In the genomic region with DNA sequence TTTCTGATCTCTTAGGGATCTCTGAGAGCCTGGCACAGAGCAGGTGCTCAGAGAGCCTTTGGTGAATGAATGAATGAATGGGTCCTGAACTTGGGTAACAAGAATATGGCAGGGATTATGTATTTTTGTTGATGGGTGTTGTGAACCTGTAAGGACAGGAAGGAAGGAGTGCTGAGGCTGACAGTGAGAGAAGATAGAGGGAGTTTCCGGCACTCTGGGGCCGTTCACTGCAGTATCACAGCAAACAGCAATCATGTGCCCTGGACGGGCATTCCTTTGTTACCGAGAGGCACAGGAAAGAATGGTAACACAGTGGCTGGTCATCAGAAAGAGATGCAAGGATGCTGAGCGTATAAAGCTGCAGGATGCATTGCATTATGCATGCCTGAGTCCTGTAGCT, we compare ENCODE assay signal across 17 cellular contexts.
DNase-seq lines count a peak whose midpoint lies in the region; ATAC-seq and TF ChIP-seq lines count a peak whose summit lies in the region.
"Had no signal": no experiment of that assay in that cellular context is flagged by ENCODE, and none has a peak within 500 bp of the region (broad histone marks: within the 10 kb centered on the region; RNA-seq: fewer than 3 reads in every experiment).

No MANE protein-coding gene starts in this region.

- H3K4me3 Mint-ChIP-seq in activated naive CD8-positive, alpha-beta T cell: no peak overlapping the region
- H3K4me3 Mint-ChIP-seq in activated naive CD8-positive, alpha-beta T cell treated with anti-CD3 and anti-CD28 coated beads, Interleukin-2, amount 50 U/mL, for 24 hours: no peak overlapping the region
- no peak overlapping the region for H3K4me3 Mint-ChIP-seq in activated CD4-positive, alpha-beta memory T cell treated with anti-CD3 and anti-CD28 coated beads, Interleukin-2, amount 10 ng/mL, durations not matched to agents 7 days and 5 days
- peak overlapping the region; percentile 6 to 61 (median 36) for H3K4me3 Mint-ChIP-seq in naive thymus-derived CD4-positive, alpha-beta T cell

- no peaks in the 10 kb centered on the region for H3K79me2 ChIP-seq in osteoblast (ENCODE audit: insufficient read depth, low read length)

- H3K9me3 Mint-ChIP-seq in activated naive CD8-positive, alpha-beta T cell (ENCODE audit: low read depth): peaks cover 10% of the 10 kb centered on the region
- peaks cover 9% of the 10 kb centered on the region for H3K9me3 Mint-ChIP-seq in activated naive CD8-positive, alpha-beta T cell treated with anti-CD3 and anti-CD28 coated beads, Interleukin-2, amount 50 U/mL, for 24 hours
- H3K9me3 Mint-ChIP-seq in activated CD4-positive, alpha-beta memory T cell treated with anti-CD3 and anti-CD28 coated beads, Interleukin-2, amount 10 ng/mL, durations not matched to agents 7 days and 5 days: peaks cover 1% of the 10 kb centered on the region
- peaks cover 0 to 22% (median 6%) of the 10 kb centered on the region in 11 donors for H3K9me3 Mint-ChIP-seq in naive thymus-derived CD4-positive, alpha-beta T cell

- no peak overlapping the region for H3K27ac ChIP-seq in naive thymus-derived CD4-positive, alpha-beta T cell (ENCODE audit: low read depth, low read length)
- peak overlapping the region; percentile 81 for H3K27ac ChIP-seq in stomach smooth muscle (ENCODE audit: low read length)
- no peak overlapping the region for H3K27ac ChIP-seq in osteoblast (ENCODE audit: low read depth, low read length)
- H3K27ac ChIP-seq: heart right ventricle, ovary, thyroid gland had no signal

- no peak overlapping the region for H3K9ac ChIP-seq in stomach smooth muscle (ENCODE audit: low read length in 2 of 2)

- H3K27me3 Mint-ChIP-seq in activated naive CD8-positive, alpha-beta T cell: no peaks in the 10 kb centered on the region
- H3K27me3 Mint-ChIP-seq in activated naive CD8-positive, alpha-beta T cell treated with anti-CD3 and anti-CD28 coated beads, Interleukin-2, amount 50 U/mL, for 24 hours: no peaks in the 10 kb centered on the region
- H3K27me3 Mint-ChIP-seq in activated CD4-positive, alpha-beta memory T cell treated with anti-CD3 and anti-CD28 coated beads, Interleukin-2, amount 10 ng/mL, durations not matched to agents 7 days and 5 days: peaks cover 3% of the 10 kb centered on the region
- peaks cover 0 to 2% (median 0%) of the 10 kb centered on the region in 5 donors for H3K27me3 Mint-ChIP-seq in naive thymus-derived CD4-positive, alpha-beta T cell

- ATAC-seq in activated naive CD8-positive, alpha-beta T cell treated with anti-CD3 and anti-CD28 coated beads, Interleukin-2, amount 50 U/mL, for 24 hours: no peak
- ATAC-seq in naive thymus-derived CD4-positive, alpha-beta T cell: peak; percentile 73
- no peak for ATAC-seq in HG03108 (IDR thresholded peaks at IDR 0.05; ENCODE audit: unreplicated experiment)
- ATAC-seq: heart right ventricle, mucosa of descending colon, sciatic nerve had no signal

- peaks cover 0 to 13% of the 10 kb centered on the region in 2 donors for H3K4me1 ChIP-seq in naive thymus-derived CD4-positive, alpha-beta T cell (ENCODE audit: control insufficient read depth in 2 of 2, insufficient read depth in 2 of 2, low read length in 2 of 2)
- peaks cover 49% of the 10 kb centered on the region for H3K4me1 ChIP-seq in stomach smooth muscle (ENCODE audit: control insufficient read depth, insufficient read depth, low read length)
- H3K4me1 ChIP-seq in osteoblast (ENCODE audit: insufficient read depth, low read length): peaks cover 12% of the 10 kb centered on the region

- CTCF ChIA-PET in activated CD4-positive, alpha-beta memory T cell treated with anti-CD3 and anti-CD28 coated beads, Interleukin-2, amount 10 ng/mL, durations not matched to agents 7 days and 5 days (lab: Charles Lee): no interaction called here
- CTCF ChIA-PET in naive thymus-derived CD4-positive, alpha-beta T cell (lab: Charles Lee): interaction anchor here (1.7 kb wide), 1 partner anchor 16 kb away, joined by 6 read pairs; no protein-coding TSS in a partner anchor

- H2AFZ ChIP-seq in osteoblast (ENCODE audit: low read length): no peak overlapping the region

- H3K9me3 ChIP-seq in naive thymus-derived CD4-positive, alpha-beta T cell (ENCODE audit: control insufficient read depth in 2 of 3, low read length in 3 of 3): no peaks in the 10 kb centered on the region
- no peaks in the 10 kb centered on the region for H3K9me3 ChIP-seq in stomach smooth muscle (ENCODE audit: control insufficient read depth in 2 of 2, low read length in 2 of 2)
- no peaks in the 10 kb centered on the region for H3K9me3 ChIP-seq in osteoblast (ENCODE audit: low read depth, low read length)
- H3K9me3 ChIP-seq: ovary, thyroid gland had no signal

- H3K4me2 ChIP-seq in osteoblast (ENCODE audit: insufficient read depth, low read length): no peak overlapping the region

- no peak for DNase-seq in activated naive CD8-positive, alpha-beta T cell treated with anti-CD3 and anti-CD28 coated beads, Interleukin-2, amount 50 U/mL, for 24 hours
- DNase-seq in activated CD4-positive, alpha-beta memory T cell treated with anti-CD3 and anti-CD28 coated beads, Interleukin-2, amount 10 ng/mL, durations not matched to agents 7 days and 5 days: no peak
- peak in 3 of 9 donors; percentile 13 to 28 (median 13) for DNase-seq in naive thymus-derived CD4-positive, alpha-beta T cell
- no peak for DNase-seq in osteoblast (ENCODE audit: insufficient read length, low spot score, missing footprints)
- DNase-seq in NCI-H2227 treated with DMSO at 0.1 percent for 48 hours (lab: John Stamatoyannopoulos, UW): no peak
- DNase-seq: activated CD4-positive, alpha-beta T cell treated with anti-CD3 and anti-CD28 coated beads for 1 hour; heart right ventricle; MG63; mucosa of descending colon; NCI-H1417 treated with DMSO at 0.1 percent for 48 hours; NCI-H524; ovary; thyroid gland had no signal

- H3K27me3 ChIP-seq in naive thymus-derived CD4-positive, alpha-beta T cell (ENCODE audit: control insufficient read depth in 2 of 2, insufficient read depth in 2 of 2, low read length in 2 of 2): no peaks in the 10 kb centered on the region
- H3K27me3 ChIP-seq in stomach smooth muscle (ENCODE audit: control insufficient read depth in 1 of 2, insufficient read depth in 2 of 2, low read length in 2 of 2) (no peaks in the 10 kb centered on the region), osteoblast (ENCODE audit: insufficient read depth, low read length) (peaks cover 3% of the 10 kb centered on the region)
- H3K27me3 ChIP-seq: heart right ventricle, MG63, ovary, thyroid gland had no signal

- POLR2A ChIA-PET in activated CD4-positive, alpha-beta memory T cell treated with anti-CD3 and anti-CD28 coated beads, Interleukin-2, amount 10 ng/mL, durations not matched to agents 7 days and 5 days (lab: Charles Lee): no interaction called here
- POLR2A ChIA-PET in naive thymus-derived CD4-positive, alpha-beta T cell (lab: Charles Lee): interaction anchor here (0.9 to 1.0 kb wide), 2 partner anchors 18 to 20 kb away, joined by 3 to 5 read pairs; no protein-coding TSS in a partner anchor

- H3K36me3 ChIP-seq in naive thymus-derived CD4-positive, alpha-beta T cell (ENCODE audit: control insufficient read depth in 2 of 3, insufficient read depth in 3 of 3, low read length in 3 of 3): no peaks in the 10 kb centered on the region
- H3K36me3 ChIP-seq in stomach smooth muscle (ENCODE audit: control insufficient read depth in 2 of 2, insufficient read depth in 2 of 2, low read length in 2 of 2): no peaks in the 10 kb centered on the region
- H3K36me3 ChIP-seq in osteoblast (ENCODE audit: insufficient read depth, low read length): no peaks in the 10 kb centered on the region
- H3K36me3 ChIP-seq: heart right ventricle, MG63, ovary, thyroid gland had no signal

- TF ChIP-seq CTCF in osteoblast (IDR thresholded peaks at IDR 0.05; ENCODE audit: extremely low read depth, low read depth, low read length): no peak

- H3K27ac Mint-ChIP-seq in activated naive CD8-positive, alpha-beta T cell: peak overlapping the region; percentile 76
- H3K27ac Mint-ChIP-seq in activated naive CD8-positive, alpha-beta T cell treated with anti-CD3 and anti-CD28 coated beads, Interleukin-2, amount 50 U/mL, for 24 hours: no peak overlapping the region
- H3K27ac Mint-ChIP-seq in activated CD4-positive, alpha-beta memory T cell treated with anti-CD3 and anti-CD28 coated beads, Interleukin-2, amount 10 ng/mL, durations not matched to agents 7 days and 5 days: peak overlapping the region; percentile 4
- peak overlapping the region; percentile 0 to 79 (median 60) for H3K27ac Mint-ChIP-seq in naive thymus-derived CD4-positive, alpha-beta T cell

- peaks cover 18% of the 10 kb centered on the region for H3K4me1 Mint-ChIP-seq in activated naive CD8-positive, alpha-beta T cell (ENCODE audit: low read depth)
- H3K4me1 Mint-ChIP-seq in activated naive CD8-positive, alpha-beta T cell treated with anti-CD3 and anti-CD28 coated beads, Interleukin-2, amount 50 U/mL, for 24 hours: no peaks in the 10 kb centered on the region
- peaks cover 7% of the 10 kb centered on the region for H3K4me1 Mint-ChIP-seq in activated CD4-positive, alpha-beta memory T cell treated with anti-CD3 and anti-CD28 coated beads, Interleukin-2, amount 10 ng/mL, durations not matched to agents 7 days and 5 days
- H3K4me1 Mint-ChIP-seq in naive thymus-derived CD4-positive, alpha-beta T cell: peaks cover 13 to 33% (median 23%) of the 10 kb centered on the region in 7 donors

- no peaks in the 10 kb centered on the region for H3K36me3 Mint-ChIP-seq in activated naive CD8-positive, alpha-beta T cell
- H3K36me3 Mint-ChIP-seq in activated naive CD8-positive, alpha-beta T cell treated with anti-CD3 and anti-CD28 coated beads, Interleukin-2, amount 50 U/mL, for 24 hours (ENCODE audit: low read depth): no peaks in the 10 kb centered on the region
- H3K36me3 Mint-ChIP-seq in activated CD4-positive, alpha-beta memory T cell treated with anti-CD3 and anti-CD28 coated beads, Interleukin-2, amount 10 ng/mL, durations not matched to agents 7 days and 5 days (ENCODE audit: low read depth): no peaks in the 10 kb centered on the region
- H3K36me3 Mint-ChIP-seq in naive thymus-derived CD4-positive, alpha-beta T cell: peaks cover 0 to 10% (median 3%) of the 10 kb centered on the region in 5 donors

- H3K4me3 ChIP-seq in naive thymus-derived CD4-positive, alpha-beta T cell (ENCODE audit: low read length): no peak overlapping the region
- H3K4me3 ChIP-seq in stomach smooth muscle (ENCODE audit: low read length in 2 of 2) (no peak overlapping the region), osteoblast (ENCODE audit: insufficient read depth, low read length) (no peak overlapping the region)
- H3K4me3 ChIP-seq: heart right ventricle, MG63, mucosa of descending colon, ovary, thyroid gland had no signal

- no peaks in the 10 kb centered on the region for H4K20me1 ChIP-seq in osteoblast (ENCODE audit: insufficient read depth, low read length)

- intact Hi-C loops in naive thymus-derived CD4-positive, alpha-beta T cell (cut with micrococcal nuclease): loop anchor here in 1 of 2 donors (1.0 kb wide), 1 partner anchor 17 kb away; no protein-coding TSS in a partner anchor

Comparison
In these comparisons a context has a peak if more than half of its experiments do, and no peak if none do; other contexts are left out.
1. H3K4me3 Mint-ChIP-seq: peak in naive thymus-derived CD4-positive, alpha-beta T cell (10 of 10); none in activated naive CD8-positive, alpha-beta T cell (single experiment), activated naive CD8-positive, alpha-beta T cell treated with anti-CD3 and anti-CD28 coated beads, Interleukin-2, amount 50 U/mL, for 24 hours (single experiment) and activated CD4-positive, alpha-beta memory T cell treated with anti-CD3 and anti-CD28 coated beads, Interleukin-2, amount 10 ng/mL, durations not matched to agents 7 days and 5 days (single experiment).